In genomic region chr7:100369105-100369504, GRCh38 we compare ENCODE assay signal across 9 cellular contexts.
A peak's percentile ranks its signal among the peaks of the same experiment; 100 is the strongest.
DNase-seq lines count a peak whose midpoint lies in the region; ATAC-seq and TF ChIP-seq lines count a peak whose summit lies in the region.
"Had no signal": no experiment of that assay in that cellular context is flagged by ENCODE, and none has a peak within 500 bp of the region (broad histone marks: within the 10 kb centered on the region; RNA-seq: fewer than 3 reads in every experiment).

No MANE protein-coding gene starts in this region.

- H3K27me3 Mint-ChIP-seq in nephron progenitor cell (ENCODE audit: low read depth, poor library complexity): no peaks in the 10 kb centered on the region

- peak overlapping the region; percentile 90 for H3K27ac Mint-ChIP-seq in nephron progenitor cell

- no peak overlapping the region for H3K4me3 Mint-ChIP-seq in nephron progenitor cell

- TF ChIP-seq CTCF in nephron progenitor cell (IDR thresholded peaks at IDR 0.05) (no peak), foreskin fibroblast (IDR thresholded peaks at IDR 0.05; ENCODE audit: low read depth, low read length) (no peak)

- peaks cover 23% of the 10 kb centered on the region for H3K36me3 Mint-ChIP-seq in nephron progenitor cell (ENCODE audit: low read depth)

- peak; percentile 39 for ATAC-seq in GM21360 (IDR thresholded peaks at IDR 0.05; ENCODE audit: unreplicated experiment)
- peak; percentile 59 for ATAC-seq in HG03521 (IDR thresholded peaks at IDR 0.05; ENCODE audit: unreplicated experiment)

- H3K9me3 Mint-ChIP-seq in nephron progenitor cell: no peaks in the 10 kb centered on the region

- DNase-seq in GDM1 (lab: John Stamatoyannopoulos, UW) (peak; percentile 88), anterior cingulate cortex (lab: John Stamatoyannopoulos, UW) (peak in 33 of 58 donors; percentile 9 to 63 (median 33)), nephron progenitor cell (no peak), foreskin fibroblast (no peak), NCI-H510A treated with DMSO at 0.1 percent for 48 hours (lab: John Stamatoyannopoulos, UW) (no peak)
- DNase-seq in activated CD4-positive, alpha-beta T cell treated with anti-CD3 and anti-CD28 coated beads, Interleukin-2, amount 50 U/mL, for 48 hours: no peak

- no peak overlapping the region for H3K4me3 ChIP-seq in foreskin fibroblast (ENCODE audit: low read depth in 1 of 2, low read length in 2 of 2)
- H3K4me3 ChIP-seq: cardiac muscle cell had no signal

- peaks cover 28% of the 10 kb centered on the region for H3K4me1 Mint-ChIP-seq in nephron progenitor cell

Comparison
In these comparisons a context has a peak if more than half of its experiments do, and no peak if none do; other contexts are left out.
1. DNase-seq: peak in GDM1 (single experiment) and anterior cingulate cortex (33 of 58); none in nephron progenitor cell (single experiment), activated CD4-positive, alpha-beta T cell treated with anti-CD3 and anti-CD28 coated beads, Interleukin-2, amount 50 U/mL, for 48 hours (0 of 2), foreskin fibroblast (0 of 2) and NCI-H510A treated with DMSO at 0.1 percent for 48 hours (single experiment).